ENCODE assay signal across 3 cellular contexts in the genomic region with DNA sequence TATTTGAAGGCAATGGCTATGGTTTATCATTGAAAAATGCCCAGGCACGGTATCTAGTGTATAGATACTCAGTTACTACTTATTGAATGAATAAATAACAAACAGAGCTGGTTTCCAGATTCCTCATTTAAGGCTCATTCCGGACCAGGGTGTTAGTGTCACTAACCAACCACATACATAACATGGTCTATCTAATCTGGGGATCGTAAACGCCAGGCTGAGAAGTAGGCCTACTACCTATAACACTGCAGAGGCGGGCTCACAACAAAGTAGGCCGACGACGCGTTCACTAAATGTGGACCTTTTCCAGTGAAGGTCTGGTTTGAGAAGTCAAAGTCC.
TF ChIP-seq lines count a peak whose summit lies in the region.

No MANE protein-coding gene starts in this region.

TF ChIP-seq in A549, 52 proteins besides CTCF, POLR2A, EP300 and RAD21:
- TF ChIP-seq MYC (IDR thresholded peaks at IDR 0.05; ENCODE audit: borderline replicate concordance, low read length) = no peak
- TF ChIP-seq BCL3 (IDR thresholded peaks at IDR 0.05) = no peak
- 0 out of 2 replicates have a peak, but pooled peaks have one; percentile 85 for TF ChIP-seq HDAC2 (IDR thresholded peaks at IDR 0.05)
- TF ChIP-seq JUN (IDR thresholded peaks at IDR 0.05) = no peak
- TF ChIP-seq ZNF302 (CRISPR knock-in tag; IDR thresholded peaks at IDR 0.05) = no peak

TF ChIP-seq in GM23338, 12 proteins besides CTCF, POLR2A, EP300 and RAD21:
- no peak for TF ChIP-seq CREB1 (CRISPR knock-in tag; IDR thresholded peaks at IDR 0.05; ENCODE audit: low read depth)

TF ChIP-seq in HEK293T, 16 proteins besides CTCF, POLR2A, EP300 and RAD21:
- no peak for TF ChIP-seq ELF4 (IDR thresholded peaks at IDR 0.05)
- TF ChIP-seq BHLHE40 (IDR thresholded peaks at IDR 0.05; ENCODE audit: borderline replicate concordance) = no peak
- TF ChIP-seq FOXM1 (IDR thresholded peaks at IDR 0.05; ENCODE audit: borderline replicate concordance) = no peak
- no peak for TF ChIP-seq FOXK2 (IDR thresholded peaks at IDR 0.05)
- no peak for TF ChIP-seq ZNF384 (IDR thresholded peaks at IDR 0.05)
- TF ChIP-seq NFRKB (IDR thresholded peaks at IDR 0.05) = no peak
- TF ChIP-seq LEF1 (IDR thresholded peaks at IDR 0.05; ENCODE audit: borderline replicate concordance) = no peak
- TF ChIP-seq HDGF (IDR thresholded peaks at IDR 0.05; ENCODE audit: borderline replicate concordance) = no peak
- no peak for TF ChIP-seq L3MBTL2 (conservative IDR thresholded peaks at IDR 0.05)
- TF ChIP-seq, protein P1, sequence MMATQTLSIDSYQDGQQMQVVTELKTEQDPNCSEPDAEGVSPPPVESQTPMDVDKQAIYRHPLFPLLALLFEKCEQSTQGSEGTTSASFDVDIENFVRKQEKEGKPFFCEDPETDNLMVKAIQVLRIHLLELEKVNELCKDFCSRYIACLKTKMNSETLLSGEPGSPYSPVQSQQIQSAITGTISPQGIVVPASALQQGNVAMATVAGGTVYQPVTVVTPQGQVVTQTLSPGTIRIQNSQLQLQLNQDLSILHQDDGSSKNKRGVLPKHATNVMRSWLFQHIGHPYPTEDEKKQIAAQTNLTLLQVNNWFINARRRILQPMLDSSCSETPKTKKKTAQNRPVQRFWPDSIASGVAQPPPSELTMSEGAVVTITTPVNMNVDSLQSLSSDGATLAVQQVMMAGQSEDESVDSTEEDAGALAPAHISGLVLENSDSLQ (IDR thresholded peaks at IDR 0.05) = no peak
- TF ChIP-seq TARDBP (IDR thresholded peaks at IDR 0.05) = no peak
- no peak for TF ChIP-seq ARNT (IDR thresholded peaks at IDR 0.05)
- TF ChIP-seq SUZ12 (IDR thresholded peaks at IDR 0.05) = no peak
- no peak for TF ChIP-seq SP1 (IDR thresholded peaks at IDR 0.05)
- TF ChIP-seq CTBP1 (IDR thresholded peaks at IDR 0.05; ENCODE audit: borderline replicate concordance) = no peak
